In genomic region chr6:20364327-20364726, GRCh38 we compare ENCODE assay signal across 12 cellular contexts.
"Had no signal": no experiment of that assay in that cellular context is flagged by ENCODE, and none has a peak within 500 bp of the region (broad histone marks: within the 10 kb centered on the region; RNA-seq: fewer than 3 reads in every experiment).

No MANE protein-coding gene starts in this region.

- ATAC-seq: left ventricle myocardium superior; natural killer cell treated with Interleukin-12 subunit alpha and Interleukin-12 subunit beta and Interleukin-15 and Interleukin-18, amount 100 ng/mL, for 72 hours; SK-N-SH treated with all-trans-retinoic acid at 6 μM for 48 hours had no signal

- H3K4me3 ChIP-seq: esophagus squamous epithelium, tibial nerve had no signal

- H3K4me3 Mint-ChIP-seq: natural killer cell treated with Interleukin-12 subunit alpha and Interleukin-12 subunit beta and Interleukin-15 and Interleukin-18, amount 100 ng/mL, for 72 hours had no signal

- H3K36me3 ChIP-seq: esophagus squamous epithelium, tibial nerve, WERI-Rb-1 had no signal

- H3K36me3 Mint-ChIP-seq: natural killer cell treated with Interleukin-12 subunit alpha and Interleukin-12 subunit beta and Interleukin-15 and Interleukin-18, amount 100 ng/mL, for 72 hours had no signal

- H3K4me1 ChIP-seq: tibial nerve had no signal

- H3K27ac ChIP-seq: esophagus squamous epithelium, tibial nerve, WERI-Rb-1 had no signal

- DNase-seq: activated CD4-positive, alpha-beta T cell treated with anti-CD3 and anti-CD28 coated beads, Interleukin-2, amount 10 ng/mL, durations not matched to agents 24 days and 14 days; esophagus squamous epithelium; glutamatergic neuron; hypothalamus; left ventricle myocardium superior; mesenchymal stem cell; SHP77 treated with DMSO at 0.1 percent for 48 hours; stimulated activated CD4-positive, alpha-beta T cell treated with anti-CD3 and anti-CD28 coated beads, Interleukin-1b, Interleukin-23, amount 100 ng/mL, for 48 hours; WERI-Rb-1 had no signal

- H3K27me3 ChIP-seq: esophagus squamous epithelium, tibial nerve had no signal

- H3K9me3 ChIP-seq: esophagus squamous epithelium had no signal

- H3K27me3 Mint-ChIP-seq: natural killer cell treated with Interleukin-12 subunit alpha and Interleukin-12 subunit beta and Interleukin-15 and Interleukin-18, amount 100 ng/mL, for 72 hours had no signal

- H3K9me3 Mint-ChIP-seq: natural killer cell treated with Interleukin-12 subunit alpha and Interleukin-12 subunit beta and Interleukin-15 and Interleukin-18, amount 100 ng/mL, for 72 hours had no signal
